9 cellular contexts compared by ENCODE assay signal in genomic region chr7:45922810-45923209, GRCh38. TPM values are rescaled to one million over a fixed set of nuclear protein-coding genes. Genes with fewer than 3 reads are reported as not detected.
A peak's percentile ranks its signal among the peaks of the same experiment; 100 is the strongest.
DNase-seq lines count a peak whose midpoint lies in the region; ATAC-seq, FAIRE-seq and TF ChIP-seq lines count a peak whose summit lies in the region.
"Had no signal": no experiment of that assay in that cellular context is flagged by ENCODE, and none has a peak within 500 bp of the region (broad histone marks: within the 10 kb centered on the region; RNA-seq: fewer than 3 reads in every experiment).

No MANE protein-coding gene starts in this region.

- intact Hi-C loops in mucosa of descending colon (cut with DNase I, micrococcal nuclease) (loop anchor here (5.0 to 10.0 kb wide), 2 partner anchors 429 to 1162 kb away; no protein-coding TSS in a partner anchor), Caco-2 (cut with micrococcal nuclease; ENCODE audit: unreplicated experiment) (loop anchor here (1.0 kb wide), 1 partner anchor 429 kb away; no protein-coding TSS in a partner anchor)

- H3K27ac Mint-ChIP-seq in Caco-2 (ENCODE audit: unreplicated experiment): no peak overlapping the region
- no peak overlapping the region for H3K27ac Mint-ChIP-seq in stimulated activated memory B cell treated with anti-CD40 and anti-IgM and Interleukin-4, amounts not matched to agents 10 μg/mL and 1 μg/mL and 100 μg/mL, for 72 hours

- TF ChIP-seq CTCF in AG09309 (IDR thresholded peaks at IDR 0.05; ENCODE audit: control insufficient read depth, insufficient read depth, low read depth, low read length, missing control alignments): no peak
- TF ChIP-seq CTCF in HEK293 (tag by site-specific recombination; IDR thresholded peaks at IDR 0.05): no peak
- no peak for TF ChIP-seq CTCF in bronchial epithelial cell (IDR thresholded peaks at IDR 0.05; ENCODE audit: insufficient read depth, low read length, severe bottlenecking)
- no peak for TF ChIP-seq CTCF in mucosa of descending colon (IDR thresholded peaks at IDR 0.05)
- no peak for TF ChIP-seq CTCF in Caco-2 (IDR thresholded peaks at IDR 0.05; ENCODE audit: insufficient read depth in 1 of 2, low read depth in 1 of 2, low read length in 1 of 2, severe bottlenecking in 1 of 2, unreplicated experiment in 1 of 2)

- peaks cover 17% of the 10 kb centered on the region for H3K27me3 ChIP-seq in bronchial epithelial cell (ENCODE audit: control insufficient read depth, insufficient read depth, low read length)
- H3K27me3 ChIP-seq in Caco-2 (replicated peaks; ENCODE audit: control insufficient read depth, insufficient read depth, low read length): no peaks in the 10 kb centered on the region; the same call in none of the 2 replicates

- H3K4me1 ChIP-seq in HEK293 (ENCODE audit: control insufficient read depth, insufficient read depth, low read length) (peaks cover 3% of the 10 kb centered on the region; the same call in 1 of the 2 replicates), mucosa of descending colon (ENCODE audit: low read depth) (no peaks in the 10 kb centered on the region), Caco-2 (peaks cover under 1% of the 10 kb centered on the region; the same call in 1 of the 2 replicates)

- no peak for DNase-seq in AG09309 (ENCODE audit: low read depth)
- peak; percentile 18 for DNase-seq in bronchial epithelial cell (ENCODE audit: low read depth)
- DNase-seq in mucosa of descending colon: peak in 1 of 3 donors; percentile 14
- no peak for DNase-seq in Caco-2
- DNase-seq in SW480 (ENCODE audit: low spot score): no peak

- CTCF ChIA-PET in HEK293 (lab: Yijun Ruan, JAX): interaction anchor here (0.6 to 3.9 kb wide), 82 partner anchors 8 to 1405 kb away, joined by 3 to 26 read pairs (median 4); no protein-coding TSS in a partner anchor
- CTCF ChIA-PET in Caco-2 (lab: Charles Lee): interaction anchor here (1.3 kb wide), 1 partner anchor 355 kb away, joined by 3 read pairs; no protein-coding TSS in a partner anchor

- H3K4me3 ChIP-seq in AG09309 (ENCODE audit: control insufficient read depth, low read depth, low read length) (peak overlapping the region; percentile 29), HEK293 (ENCODE audit: low read depth, low read length) (no peak overlapping the region), bronchial epithelial cell (ENCODE audit: low read depth, low read length) (no peak overlapping the region), mucosa of descending colon (no peak overlapping the region), Caco-2 (ENCODE audit: low read depth, low read length) (no peak overlapping the region)
- H3K4me3 ChIP-seq: body of pancreas had no signal

- peak; percentile 13 for ATAC-seq in mucosa of descending colon
- ATAC-seq in GM21619 (IDR thresholded peaks at IDR 0.05; ENCODE audit: unreplicated experiment): no peak
- ATAC-seq in stimulated activated memory B cell treated with anti-CD40 and anti-IgM and Interleukin-4, amounts not matched to agents 10 μg/mL and 1 μg/mL and 100 μg/mL, for 72 hours: no peak

- no peak for FAIRE-seq in bronchial epithelial cell (lab: Jason Lieb, UNC)

- H3K27ac ChIP-seq in HEK293 (ENCODE audit: extremely low read depth, low read depth, low read length): no peak overlapping the region
- H3K27ac ChIP-seq: body of pancreas had no signal

- POLR2A ChIA-PET in HEK293 (lab: Yijun Ruan, JAX) (no interaction called here), Caco-2 (lab: Charles Lee) (no interaction called here)

- H3K27me3 Mint-ChIP-seq in Caco-2 (ENCODE audit: insufficient read depth, unreplicated experiment): peaks cover 17% of the 10 kb centered on the region
- peaks cover 54% of the 10 kb centered on the region for H3K27me3 Mint-ChIP-seq in stimulated activated memory B cell treated with anti-CD40 and anti-IgM and Interleukin-4, amounts not matched to agents 10 μg/mL and 1 μg/mL and 100 μg/mL, for 72 hours

- no peaks in the 10 kb centered on the region for H3K36me3 Mint-ChIP-seq in Caco-2 (ENCODE audit: insufficient read depth, unreplicated experiment)
- no peaks in the 10 kb centered on the region for H3K36me3 Mint-ChIP-seq in stimulated activated memory B cell treated with anti-CD40 and anti-IgM and Interleukin-4, amounts not matched to agents 10 μg/mL and 1 μg/mL and 100 μg/mL, for 72 hours

- BruUV-seq in Caco-2 (replicated peaks; lab: Mats Ljungman, UMichigan): no TSS peak

- no peaks in the 10 kb centered on the region for H3K9me3 Mint-ChIP-seq in Caco-2 (ENCODE audit: unreplicated experiment)
- no peaks in the 10 kb centered on the region for H3K9me3 Mint-ChIP-seq in stimulated activated memory B cell treated with anti-CD40 and anti-IgM and Interleukin-4, amounts not matched to agents 10 μg/mL and 1 μg/mL and 100 μg/mL, for 72 hours

- H3K36me3 ChIP-seq in HEK293 (ENCODE audit: control insufficient read depth in 2 of 2, insufficient read depth in 1 of 2, low read length in 2 of 2) (no peaks in the 10 kb centered on the region), bronchial epithelial cell (ENCODE audit: control insufficient read depth, insufficient read depth, low read length) (no peaks in the 10 kb centered on the region), mucosa of descending colon (ENCODE audit: low read depth) (no peaks in the 10 kb centered on the region), Caco-2 (ENCODE audit: control insufficient read depth, insufficient read depth, low read length) (no peaks in the 10 kb centered on the region)

- no peaks in the 10 kb centered on the region for H3K9me3 ChIP-seq in HEK293 (ENCODE audit: control insufficient read depth, insufficient read depth, low read depth, low read length)
- no peaks in the 10 kb centered on the region for H3K9me3 ChIP-seq in mucosa of descending colon
- no peaks in the 10 kb centered on the region for H3K9me3 ChIP-seq in Caco-2
- H3K9me3 ChIP-seq: body of pancreas had no signal

- H3K4me1 Mint-ChIP-seq in Caco-2 (ENCODE audit: low read depth, unreplicated experiment): no peaks in the 10 kb centered on the region
- H3K4me1 Mint-ChIP-seq in stimulated activated memory B cell treated with anti-CD40 and anti-IgM and Interleukin-4, amounts not matched to agents 10 μg/mL and 1 μg/mL and 100 μg/mL, for 72 hours: peaks cover 23% of the 10 kb centered on the region

- H3K4me3 Mint-ChIP-seq in Caco-2 (ENCODE audit: unreplicated experiment): no peak overlapping the region
- H3K4me3 Mint-ChIP-seq in stimulated activated memory B cell treated with anti-CD40 and anti-IgM and Interleukin-4, amounts not matched to agents 10 μg/mL and 1 μg/mL and 100 μg/mL, for 72 hours: no peak overlapping the region

TF ChIP-seq in HEK293, 187 proteins besides CTCF, POLR2A, EP300 and RAD21:
- TF ChIP-seq ZBTB17 (tag by site-specific recombination; IDR thresholded peaks at IDR 0.05): 0 out of 2 replicates have a peak, but pooled peaks have one; percentile 19
- TF ChIP-seq FEZF1 (tag by site-specific recombination; IDR thresholded peaks at IDR 0.05): no peak
TF ChIP-seq in HEK293: peak in this region for 1.

RNA-seq across cellular contexts. Expression of gene IGFBP3, which starts 1.7 kb away (rescaled TPM):
- 7.8 and 12.1 TPM in 2 replicates for total RNA-seq in bronchial epithelial cell
- total RNA-seq in mucosa of descending colon: 10 to 100 TPM; 27.0 to 41.5 (median 40.6) TPM
- 0.79 and 3.3 TPM in 2 replicates for total RNA-seq in Caco-2 (2022)

RNA-seq across cellular contexts. Expression of gene IGFBP1, which starts 34.5 kb away (rescaled TPM):
- total RNA-seq in bronchial epithelial cell (under 0.01 and 0.13 TPM in 2 replicates), mucosa of descending colon (not detected), Caco-2 (2022) (0.23 TPM in 1 of 2 replicates, not detected in the other)

RNA-seq across cellular contexts. Expression of gene CCDC201, which starts 49.9 kb away (rescaled TPM):
- total RNA-seq in bronchial epithelial cell (under 0.01 TPM in 1 of 2 replicates, not detected in the other), mucosa of descending colon (not detected), Caco-2 (2022) (not detected in 2 replicates)
- total RNA-seq: body of pancreas had no signal
